Comparison of ENCODE assay signal across 14 cellular contexts in the genomic region with DNA sequence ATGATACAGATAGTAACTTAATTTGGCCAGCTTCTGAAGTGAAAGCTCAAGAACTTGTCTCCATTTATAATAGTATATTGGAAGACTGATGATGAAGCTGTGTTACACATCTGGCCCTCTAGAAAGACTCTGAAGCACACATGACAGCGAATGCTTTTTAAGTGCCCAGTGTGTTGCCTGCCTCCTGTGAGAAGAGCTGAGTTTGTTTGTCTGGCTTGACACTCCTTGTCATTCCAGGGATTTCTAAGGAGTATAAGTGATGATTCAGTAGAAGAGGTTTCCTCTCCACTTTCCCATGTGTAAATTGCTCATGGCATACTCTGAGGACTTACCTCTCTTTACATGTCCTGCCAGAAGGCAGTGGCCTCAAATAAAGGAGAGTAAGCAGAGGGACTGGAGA. TPM values are rescaled to one million over a fixed set of nuclear protein-coding genes. Genes with fewer than 3 reads are reported as not detected.
DNase-seq lines count a peak whose midpoint lies in the region; ATAC-seq, FAIRE-seq and TF ChIP-seq lines count a peak whose summit lies in the region.
"Had no signal": no experiment of that assay in that cellular context is flagged by ENCODE, and none has a peak within 500 bp of the region (broad histone marks: within the 10 kb centered on the region; RNA-seq: fewer than 3 reads in every experiment).

No MANE protein-coding gene starts in this region.

- peak; percentile 60 for DNase-seq in HCEC 1CT
- peak; percentile 29 for DNase-seq in adipocyte (ENCODE audit: low read depth)
- no peak for DNase-seq in keratinocyte (ENCODE audit: low read depth, low spot score)
- no peak for DNase-seq in upper lobe of right lung
- no peak for DNase-seq in activated CD4-positive, alpha-beta T cell treated with anti-CD3 and anti-CD28 coated beads, Interleukin-2, amount 10 ng/mL, durations not matched to agents 7 days and 5 days
- no peak for DNase-seq in small intestine
- no peak for DNase-seq in NCI-H1930 (lab: John Stamatoyannopoulos, UW)
- DNase-seq: effector memory CD4-positive, alpha-beta T cell; glutamatergic neuron; NCI-H1105; NCI-H446 treated with DMSO at 0.1 percent for 48 hours; Peyer's patch had no signal

- peaks cover 7% of the 10 kb centered on the region for H3K9me1 ChIP-seq in keratinocyte (ENCODE audit: control insufficient read depth, extremely low read depth, insufficient read depth, low read length)

- FAIRE-seq in keratinocyte (lab: Jason Lieb, UNC) (peak; percentile 60), small intestine (lab: Jason Lieb, UNC) (no peak)
- FAIRE-seq: D721Med had no signal

- no peaks in the 10 kb centered on the region for H3K27me3 Mint-ChIP-seq in activated CD4-positive, alpha-beta T cell treated with anti-CD3 and anti-CD28 coated beads, Interleukin-2, amount 10 ng/mL, durations not matched to agents 7 days and 5 days

- H3K4me2 ChIP-seq in keratinocyte (ENCODE audit: control insufficient read depth, extremely low read depth, insufficient read depth, low read depth, low read length) = no peak overlapping the region

- H3K27ac ChIP-seq in keratinocyte (ENCODE audit: control insufficient read depth, insufficient read depth, low read length) (no peak overlapping the region), upper lobe of right lung (no peak overlapping the region), small intestine (ENCODE audit: low read depth in 1 of 2, low read length in 1 of 2) (no peak overlapping the region)
- H3K27ac ChIP-seq: Peyer's patch, skin epidermis had no signal

- CTCF ChIA-PET in activated CD4-positive, alpha-beta T cell treated with anti-CD3 and anti-CD28 coated beads, Interleukin-2, amount 10 ng/mL, durations not matched to agents 7 days and 5 days (lab: Charles Lee) = interaction anchor here (1.0 kb wide), 1 partner anchor 48 kb away, joined by 3 read pairs; no protein-coding TSS in a partner anchor

- H3K79me2 ChIP-seq in keratinocyte (ENCODE audit: control insufficient read depth, insufficient read depth, low read length) = peaks cover 2% of the 10 kb centered on the region

- H3K36me3 Mint-ChIP-seq in activated CD4-positive, alpha-beta T cell treated with anti-CD3 and anti-CD28 coated beads, Interleukin-2, amount 10 ng/mL, durations not matched to agents 7 days and 5 days (ENCODE audit: low read depth) = peaks cover 6% of the 10 kb centered on the region

- no peak for TF ChIP-seq CTCF in keratinocyte (optimal IDR thresholded peaks at IDR 0.05 in 1 of 3, IDR thresholded peaks at IDR 0.05 in 1 of 3, conservative IDR thresholded peaks at IDR 0.05 in 1 of 3; ENCODE audit: extremely low read depth in 1 of 3, insufficient read depth in 2 of 3, low read length in 3 of 3)
- no peak for TF ChIP-seq CTCF in upper lobe of right lung (IDR thresholded peaks at IDR 0.05)

- H3K27me3 ChIP-seq in adipocyte (replicated peaks; ENCODE audit: control insufficient read depth, insufficient read depth, low read length) (no peaks in the 10 kb centered on the region), keratinocyte (ENCODE audit: control insufficient read depth, extremely low read depth, insufficient read depth, low read length) (no peaks in the 10 kb centered on the region), upper lobe of right lung (no peaks in the 10 kb centered on the region), small intestine (ENCODE audit: control insufficient read depth in 2 of 2, insufficient read depth in 2 of 2, low read length in 2 of 2) (no peaks in the 10 kb centered on the region)
- H3K27me3 ChIP-seq: Peyer's patch had no signal

- H2AFZ ChIP-seq in keratinocyte (ENCODE audit: control insufficient read depth, low read length) = no peak overlapping the region

- H4K20me1 ChIP-seq in keratinocyte (ENCODE audit: control insufficient read depth, extremely low read depth, insufficient read depth, low read length) = no peaks in the 10 kb centered on the region

- H3K4me1 Mint-ChIP-seq in activated CD4-positive, alpha-beta T cell treated with anti-CD3 and anti-CD28 coated beads, Interleukin-2, amount 10 ng/mL, durations not matched to agents 7 days and 5 days = peaks cover 9% of the 10 kb centered on the region

- peak; percentile 78 for ATAC-seq in upper lobe of right lung

- 93 to 100% (median 99%) methylated on average over 1 of the region's 1 CpG for WGBS in small intestine, 3 donors

- H3K4me1 ChIP-seq in adipocyte (ENCODE audit: control insufficient read depth, insufficient read depth, low read length) (peaks cover 11% of the 10 kb centered on the region), keratinocyte (ENCODE audit: control insufficient read depth, extremely low read depth, insufficient read depth, low read length) (peaks cover 18% of the 10 kb centered on the region), upper lobe of right lung (peaks cover 3% of the 10 kb centered on the region), small intestine (ENCODE audit: control insufficient read depth in 2 of 2, insufficient read depth in 1 of 2, low read depth in 1 of 2, low read length in 1 of 2) (no peaks in the 10 kb centered on the region)
- H3K4me1 ChIP-seq: Peyer's patch had no signal

- POLR2A ChIA-PET in activated CD4-positive, alpha-beta T cell treated with anti-CD3 and anti-CD28 coated beads, Interleukin-2, amount 10 ng/mL, durations not matched to agents 7 days and 5 days (lab: Charles Lee) = no interaction called here

- H3K4me3 ChIP-seq in adipocyte (ENCODE audit: low read length) (no peak overlapping the region), keratinocyte (ENCODE audit: control insufficient read depth in 2 of 3, extremely low read depth in 1 of 3, insufficient read depth in 2 of 3, low read depth in 1 of 3, low read length in 3 of 3) (no peak overlapping the region), upper lobe of right lung (no peak overlapping the region), small intestine (ENCODE audit: low read depth in 1 of 2, low read length in 2 of 2) (no peak overlapping the region)
- H3K4me3 ChIP-seq: Peyer's patch, skin epidermis had no signal

- no peaks in the 10 kb centered on the region for H3K9me3 ChIP-seq in adipocyte (ENCODE audit: control insufficient read depth, low read length)
- no peaks in the 10 kb centered on the region for H3K9me3 ChIP-seq in keratinocyte (ENCODE audit: control insufficient read depth, low read depth, low read length)
- H3K9me3 ChIP-seq in upper lobe of right lung = no peaks in the 10 kb centered on the region
- no peaks in the 10 kb centered on the region for H3K9me3 ChIP-seq in small intestine (ENCODE audit: control insufficient read depth, low read depth)
- H3K9me3 ChIP-seq: Peyer's patch had no signal

- peaks cover 69% of the 10 kb centered on the region for H3K36me3 ChIP-seq in adipocyte (ENCODE audit: control insufficient read depth, insufficient read depth, low read length, severe bottlenecking)
- peaks cover 24 to 26% of the 10 kb centered on the region in 2 experiments for H3K36me3 ChIP-seq in keratinocyte (ENCODE audit: control insufficient read depth in 2 of 2, extremely low read depth in 1 of 2, insufficient read depth in 2 of 2, low read length in 2 of 2)
- peaks cover 38% of the 10 kb centered on the region for H3K36me3 ChIP-seq in upper lobe of right lung
- peaks cover 3 to 14% of the 10 kb centered on the region in 2 donors for H3K36me3 ChIP-seq in small intestine (ENCODE audit: control insufficient read depth in 2 of 2, insufficient read depth in 2 of 2, low read length in 2 of 2)

- intact Hi-C loops in upper lobe of right lung (cut with DNase I) = no loop called here

- dilution Hi-C loops in keratinocyte (cut with MboI; ENCODE audit: extremely low pct_ligation_motif_present, low sequenced_read_pairs) = no loop called here

- no peaks in the 10 kb centered on the region for H3K9me3 Mint-ChIP-seq in activated CD4-positive, alpha-beta T cell treated with anti-CD3 and anti-CD28 coated beads, Interleukin-2, amount 10 ng/mL, durations not matched to agents 7 days and 5 days

- H3K4me3 Mint-ChIP-seq in activated CD4-positive, alpha-beta T cell treated with anti-CD3 and anti-CD28 coated beads, Interleukin-2, amount 10 ng/mL, durations not matched to agents 7 days and 5 days = no peak overlapping the region

- H3K9ac ChIP-seq in adipocyte (ENCODE audit: low read length) (no peak overlapping the region), keratinocyte (ENCODE audit: control insufficient read depth, extremely low read depth, insufficient read depth, low read length) (no peak overlapping the region)

- no peak overlapping the region for H3K27ac Mint-ChIP-seq in activated CD4-positive, alpha-beta T cell treated with anti-CD3 and anti-CD28 coated beads, Interleukin-2, amount 10 ng/mL, durations not matched to agents 7 days and 5 days

RNA-seq across cellular contexts. Expression of gene LRRTM2, which starts 30.4 kb away (rescaled TPM):
- polyA plus RNA-seq in keratinocyte = not detected in 3 replicates
- polyA plus RNA-seq in keratinocyte (2011; ENCODE audit: low read depth) = not detected
- not detected in 2 replicates for polyA plus RNA-seq in keratinocyte (2011; cell fraction: cytosol; rRNA removed)
- not detected in 2 replicates for polyA plus RNA-seq in keratinocyte (2011; cell fraction: nucleus; rRNA removed)
- 0.34 TPM in 1 of 2 replicates, not detected in the other for polyA plus RNA-seq in keratinocyte (2012; ENCODE audit: low replicate concordance)
- polyA minus RNA-seq in keratinocyte = not detected in 3 replicates
- polyA minus RNA-seq in keratinocyte (2011; cell fraction: cytosol; rRNA and poly(A)+ RNA removed) = not detected
- 0.39 TPM in 1 of 2 replicates, not detected in the other for polyA minus RNA-seq in keratinocyte (2011; cell fraction: nucleus; rRNA and poly(A)+ RNA removed)
- 0.52 TPM for total RNA-seq in upper lobe of right lung
- total RNA-seq in activated CD4-positive, alpha-beta T cell treated with anti-CD3 and anti-CD28 coated beads, Interleukin-2, amount 10 ng/mL, durations not matched to agents 7 days and 5 days = not detected
- polyA plus RNA-seq in small intestine = under 1 TPM in 1 of 3 donors, not detected in 2; 0.19 TPM

Comparison
In these comparisons a context has a peak if more than half of its experiments do, and no peak if none do; other contexts are left out.
1. DNase-seq: peak in HCEC 1CT (single experiment) and adipocyte (single experiment); none in keratinocyte (single experiment), upper lobe of right lung (single experiment), activated CD4-positive, alpha-beta T cell treated with anti-CD3 and anti-CD28 coated beads, Interleukin-2, amount 10 ng/mL, durations not matched to agents 7 days and 5 days (single experiment), small intestine (single experiment) and NCI-H1930 (0 of 2).